In genomic region chr2:16011621-16011960, GRCh38 we compare ENCODE assay signal across 28 cellular contexts.
"Had no signal": no experiment of that assay in that cellular context is flagged by ENCODE, and none has a peak within 500 bp of the region (broad histone marks: within the 10 kb centered on the region; RNA-seq: fewer than 3 reads in every experiment).

No MANE protein-coding gene starts in this region.

- H3K9me3 Mint-ChIP-seq: stimulated activated naive CD8-positive, alpha-beta T cell treated with anti-CD3 and anti-CD28 coated beads, Interleukin-15, amount 100 ng/mL, for 72 hours; stimulated activated naive CD8-positive, alpha-beta T cell treated with anti-CD3 and anti-CD28 coated beads, Interleukin-15, Interleukin-2, amounts not matched to agents 100 ng/mL and 50 ng/mL, for 24 hours; type B pancreatic cell had no signal

- H3K4me3 ChIP-seq: stomach, suprapubic skin, testis, thoracic aorta, thyroid gland, tibial artery, tibial nerve, transverse colon, upper lobe of left lung, upper lobe of right lung, uterus, vagina had no signal

- FAIRE-seq: urothelium cell line had no signal

- H3K4me1 Mint-ChIP-seq: stimulated activated effector memory CD8-positive, alpha-beta T cell treated with anti-CD3 and anti-CD28 coated beads, Interleukin-12 subunit alpha, Interleukin-12 subunit beta, amount 100 ng/mL, for 72 hours had no signal

- H3K4me3 Mint-ChIP-seq: stimulated activated effector memory CD8-positive, alpha-beta T cell treated with anti-CD3 and anti-CD28 coated beads, Interleukin-12 subunit alpha, Interleukin-12 subunit beta, amount 100 ng/mL, for 72 hours; stimulated activated naive B cell treated with anti-CD40 and anti-IgM and Interleukin-4, amounts not matched to agents 10 μg/mL and 1 μg/mL and 100 μg/mL, for 72 hours; stimulated activated naive CD8-positive, alpha-beta T cell treated with anti-CD3 and anti-CD28 coated beads, Interleukin-15, amount 100 ng/mL, for 72 hours; stimulated activated naive CD8-positive, alpha-beta T cell treated with anti-CD3 and anti-CD28 coated beads, Interleukin-15, Interleukin-2, amounts not matched to agents 100 ng/mL and 50 ng/mL, for 24 hours; type B pancreatic cell had no signal

- DNase-seq: stimulated activated CD4-positive, alpha-beta T cell treated with anti-CD3 and anti-CD28 coated beads, Interleukin-2, amount 100 ng/mL, for 48 hours; stimulated activated CD4-positive, alpha-beta T cell treated with anti-CD3 and anti-CD28 coated beads, Interleukin-4, amount 100 ng/mL, for 1 hour; stimulated activated CD4-positive, alpha-beta T cell treated with anti-CD3 and anti-CD28 coated beads, Interleukin-4, amount 100 ng/mL, for 24 hours; stimulated activated CD4-positive, alpha-beta T cell treated with anti-CD3 and anti-CD28 coated beads, Interleukin-4, amount 100 ng/mL, for 4 hours; stimulated activated CD8-positive, alpha-beta memory T cell treated with anti-CD3 and anti-CD28 coated beads, Interleukin-4, amount 100 ng/mL, for 48 hours; stimulated activated naive B cell treated with anti-CD40 and anti-IgM and Interleukin-4, amounts not matched to agents 10 μg/mL and 1 μg/mL and 100 μg/mL, for 72 hours; stimulated activated naive CD4-positive, alpha-beta T cell; stimulated activated naive CD4-positive, alpha-beta T cell treated with Interleukin-2 at 50 U/mL for 16 hours; stimulated activated naive CD8-positive, alpha-beta T cell treated with anti-CD3 and anti-CD28 coated beads, Interleukin-15, amount 100 ng/mL, for 72 hours; stimulated activated naive CD8-positive, alpha-beta T cell treated with anti-CD3 and anti-CD28 coated beads, Interleukin-15, Interleukin-2, amounts not matched to agents 100 U/mL and 50 U/mL, for 24 hours; stomach; substantia nigra; testis; thyroid gland; tibial artery; transverse colon; trophoblast cell; upper lobe of left lung; upper lobe of right lung; uterus had no signal

- H3K27ac Mint-ChIP-seq: stimulated activated effector memory CD8-positive, alpha-beta T cell treated with anti-CD3 and anti-CD28 coated beads, Interleukin-12 subunit alpha, Interleukin-12 subunit beta, amount 100 ng/mL, for 72 hours; stimulated activated naive B cell treated with anti-CD40 and anti-IgM and Interleukin-4, amounts not matched to agents 10 μg/mL and 1 μg/mL and 100 μg/mL, for 72 hours; stimulated activated naive CD8-positive, alpha-beta T cell treated with anti-CD3 and anti-CD28 coated beads, Interleukin-15, amount 100 ng/mL, for 72 hours; stimulated activated naive CD8-positive, alpha-beta T cell treated with anti-CD3 and anti-CD28 coated beads, Interleukin-15, Interleukin-2, amounts not matched to agents 100 ng/mL and 50 ng/mL, for 24 hours; type B pancreatic cell had no signal

- H3K36me3 ChIP-seq: stomach, suprapubic skin, thoracic aorta, thyroid gland, tibial artery, tibial nerve, transverse colon, upper lobe of left lung, upper lobe of right lung, uterus, vagina had no signal

- H3K36me3 Mint-ChIP-seq: stimulated activated effector memory CD8-positive, alpha-beta T cell treated with anti-CD3 and anti-CD28 coated beads, Interleukin-12 subunit alpha, Interleukin-12 subunit beta, amount 100 ng/mL, for 72 hours; stimulated activated naive B cell treated with anti-CD40 and anti-IgM and Interleukin-4, amounts not matched to agents 10 μg/mL and 1 μg/mL and 100 μg/mL, for 72 hours; type B pancreatic cell had no signal

- H3K4me1 ChIP-seq: testis, uterus had no signal

- ATAC-seq: stimulated activated effector memory CD8-positive, alpha-beta T cell treated with anti-CD3 and anti-CD28 coated beads, Interleukin-12 subunit alpha, Interleukin-12 subunit beta, amount 100 ng/mL, for 72 hours; stimulated activated naive B cell treated with anti-CD40 and anti-IgM and Interleukin-4, amounts not matched to agents 10 μg/mL and 1 μg/mL and 100 μg/mL, for 72 hours; stimulated activated naive CD8-positive, alpha-beta T cell treated with anti-CD3 and anti-CD28 coated beads, Interleukin-15, amount 100 ng/mL, for 72 hours; stimulated activated naive CD8-positive, alpha-beta T cell treated with anti-CD3 and anti-CD28 coated beads, Interleukin-15, Interleukin-2, amounts not matched to agents 100 U/mL and 50 U/mL, for 24 hours; upper lobe of right lung had no signal

- H3K9me3 ChIP-seq: stomach, suprapubic skin, testis, thoracic aorta, thyroid gland, tibial artery, tibial nerve, transverse colon, upper lobe of left lung, upper lobe of right lung, uterus, vagina had no signal

- H3K27ac ChIP-seq: stomach, suprapubic skin, testis, thoracic aorta, tibial artery, tibial nerve, upper lobe of left lung, upper lobe of right lung, uterus, vagina had no signal

- H3K27me3 ChIP-seq: testis, thyroid gland had no signal
